ENCODE assay signal across 1 cellular context in genomic region chr16:22328081-22328725, GRCh38.
A peak's percentile ranks its signal among the peaks of the same experiment; 100 is the strongest.
TF ChIP-seq lines count a peak whose summit lies in the region.

No MANE protein-coding gene starts in this region.

TF ChIP-seq in HepG2, 621 proteins besides CTCF, POLR2A, EP300 and RAD21:
- TF ChIP-seq SOX5 (CRISPR knock-in tag; IDR thresholded peaks at IDR 0.05; ENCODE audit: borderline replicate concordance), result no peak
- TF ChIP-seq FUBP1 (CRISPR knock-in tag; IDR thresholded peaks at IDR 0.05; ENCODE audit: borderline replicate concordance), result no peak
- peak; percentile 70 for TF ChIP-seq AGO2 (optimal IDR thresholded peaks at IDR 0.05; ENCODE audit: low read depth, low read length)
- no peak for TF ChIP-seq ZNF781 (CRISPR knock-in tag; IDR thresholded peaks at IDR 0.05; ENCODE audit: borderline replicate concordance, not compliant biosample characterization)
- no peak for TF ChIP-seq ZMYM4 (CRISPR knock-in tag; IDR thresholded peaks at IDR 0.05)
- TF ChIP-seq ZNF660 (CRISPR knock-in tag; IDR thresholded peaks at IDR 0.05; ENCODE audit: borderline replicate concordance, low read depth), result 0 out of 2 replicates have a peak, but pooled peaks have one; percentile 24
- TF ChIP-seq MXD1 (CRISPR knock-in tag; IDR thresholded peaks at IDR 0.05), result 0 out of 2 replicates have a peak, but pooled peaks have one; percentile 37
- no peak for TF ChIP-seq FOXJ3 (CRISPR knock-in tag; IDR thresholded peaks at IDR 0.05; ENCODE audit: borderline replicate concordance)
- TF ChIP-seq RBM22 (optimal IDR thresholded peaks at IDR 0.05; ENCODE audit: low read length), result peak; percentile 12
- no peak for TF ChIP-seq AGO1 (IDR thresholded peaks at IDR 0.05; ENCODE audit: low read depth, low read length, poor library complexity, severe bottlenecking)
- TF ChIP-seq STAT5B (CRISPR knock-in tag; IDR thresholded peaks at IDR 0.05), result no peak
- TF ChIP-seq KIAA2018 (CRISPR knock-in tag; IDR thresholded peaks at IDR 0.05; ENCODE audit: borderline replicate concordance), result no peak
- TF ChIP-seq NONO (IDR thresholded peaks at IDR 0.05), result no peak
- no peak for TF ChIP-seq NONO (CRISPR knock-in tag; conservative IDR thresholded peaks at IDR 0.05)
- TF ChIP-seq ZNF605 (CRISPR knock-in tag; IDR thresholded peaks at IDR 0.05), result no peak
- peak; percentile 50; the same call in 1 of the 2 replicates for TF ChIP-seq ZNF225 (CRISPR knock-in tag; IDR thresholded peaks at IDR 0.05)
- TF ChIP-seq ZNF451 (CRISPR knock-in tag; IDR thresholded peaks at IDR 0.05), result no peak
- TF ChIP-seq ZNF737 (CRISPR knock-in tag; IDR thresholded peaks at IDR 0.05; ENCODE audit: borderline replicate concordance), result 0 out of 2 replicates have a peak, but pooled peaks have one; percentile 32
- no peak for TF ChIP-seq TRIM24 (CRISPR knock-in tag; IDR thresholded peaks at IDR 0.05)
- TF ChIP-seq SIN3A (IDR thresholded peaks at IDR 0.05; ENCODE audit: borderline replicate concordance, low read depth, low read length), result no peak
- TF ChIP-seq HNRNPLL (IDR thresholded peaks at IDR 0.05; ENCODE audit: low read depth, low read length, poor library complexity, severe bottlenecking), result no peak
- TF ChIP-seq HIVEP1 (CRISPR knock-in tag; IDR thresholded peaks at IDR 0.05), result peak; percentile 36; the same call in 1 of the 2 replicates
